ENCODE assay signal across 21 cellular contexts in genomic region chr12:131671871-131672270, GRCh38. TPM values are rescaled to one million over a fixed set of nuclear protein-coding genes. Genes with fewer than 3 reads are reported as not detected.
DNase-seq lines count a peak whose midpoint lies in the region; ATAC-seq and TF ChIP-seq lines count a peak whose summit lies in the region.
"Had no signal": no experiment of that assay in that cellular context is flagged by ENCODE, and none has a peak within 500 bp of the region (broad histone marks: within the 10 kb centered on the region; RNA-seq: fewer than 3 reads in every experiment).

No MANE protein-coding gene starts in this region.

- DNase-seq in SK-N-DZ (ENCODE audit: low spot score): peak; percentile 47
- peak; percentile 73 for DNase-seq in osteocyte (ENCODE audit: extremely low spot score, unreplicated experiment)
- DNase-seq in mucosa of gallbladder (ENCODE audit: low spot score): no peak
- no peak for DNase-seq in left cardiac atrium
- DNase-seq in dedifferentiated amniotic fluid mesenchymal stem cell (ENCODE audit: extremely low spot score): no peak
- DNase-seq: Caco-2; CD8-positive, alpha-beta T cell; EL; GDM1; KBM-7; MV-4-11; NCI-H1105; NCI-H1436 treated with DMSO at 0.1 percent for 48 hours; NCI-H187 treated with DMSO at 0.1 percent for 48 hours; NCI-H446; NCI-H524 treated with DMSO at 0.1 percent for 48 hours; NCI-H774; SJCRH30 had no signal

- no peaks in the 10 kb centered on the region for H3K4me1 ChIP-seq in endocrine pancreas (ENCODE audit: control insufficient read depth, insufficient read depth, low read length)
- H3K4me1 ChIP-seq: Caco-2 had no signal

- H3K27me3 Mint-ChIP-seq in osteocyte (ENCODE audit: unreplicated experiment): peaks cover 31% of the 10 kb centered on the region

- peak overlapping the region; percentile 8 for H3K4me3 ChIP-seq in endocrine pancreas (ENCODE audit: control insufficient read depth, insufficient read depth, low read length)
- H3K4me3 ChIP-seq: SJCRH30 had no signal

- TF ChIP-seq CTCF in osteocyte (IDR thresholded peaks at IDR 0.05): no peak

- intact Hi-C loops in left cardiac atrium (cut with DNase I): no loop called here

- H3K36me3 ChIP-seq in endocrine pancreas (ENCODE audit: control insufficient read depth, insufficient read depth, low read length): no peaks in the 10 kb centered on the region
- H3K36me3 ChIP-seq: SJCRH30 had no signal

- H3K9ac ChIP-seq in endocrine pancreas (ENCODE audit: control insufficient read depth, insufficient read depth, low read length): no peak overlapping the region

- H3K4me1 Mint-ChIP-seq in osteocyte (ENCODE audit: unreplicated experiment): no peaks in the 10 kb centered on the region

- no peaks in the 10 kb centered on the region for H3K27me3 ChIP-seq in endocrine pancreas (ENCODE audit: control insufficient read depth, insufficient read depth, low read length)
- H3K27me3 ChIP-seq: SJCRH30 had no signal

- no peaks in the 10 kb centered on the region for H3K9me3 ChIP-seq in endocrine pancreas (ENCODE audit: control insufficient read depth, low read length)
- H3K9me3 ChIP-seq: Caco-2, SJCRH30 had no signal

- no peak overlapping the region for H3K27ac Mint-ChIP-seq in osteocyte (ENCODE audit: unreplicated experiment)
- H3K27ac Mint-ChIP-seq: CD8-positive, alpha-beta T cell had no signal

- no peaks in the 10 kb centered on the region for H3K36me3 Mint-ChIP-seq in osteocyte (ENCODE audit: unreplicated experiment)
- H3K36me3 Mint-ChIP-seq: CD8-positive, alpha-beta T cell had no signal

- ATAC-seq in left cardiac atrium (no peak), GM21723 (IDR thresholded peaks at IDR 0.05; ENCODE audit: unreplicated experiment) (no peak)
- ATAC-seq: CD8-positive, alpha-beta T cell; Right ventricle myocardium inferior had no signal

- no peak overlapping the region for H3K4me3 Mint-ChIP-seq in osteocyte (ENCODE audit: unreplicated experiment)
- H3K4me3 Mint-ChIP-seq: CD8-positive, alpha-beta T cell had no signal

- H3K9me3 Mint-ChIP-seq in osteocyte (ENCODE audit: unreplicated experiment): no peaks in the 10 kb centered on the region

RNA-seq across cellular contexts. Expression of gene SFSWAP, which starts 39.0 kb away (rescaled TPM):
- 43.3 and 48.0 TPM in 2 replicates for polyA plus RNA-seq in SK-N-DZ (2014; cell fraction: cytosol; rRNA removed)
- polyA plus RNA-seq in SK-N-DZ (2014; cell fraction: nucleus; rRNA removed): 204 and 270 TPM in 2 replicates
- total RNA-seq in osteocyte (48.0 and 51.3 TPM in 2 replicates), mucosa of gallbladder (40.4 TPM), left cardiac atrium (10 to 100 TPM; 19.2 to 24.9 TPM)

Comparison
In these comparisons a context has a peak if more than half of its experiments do, and no peak if none do; other contexts are left out.
1. DNase-seq: peak in SK-N-DZ (single experiment) and osteocyte (single experiment); none in mucosa of gallbladder (single experiment), left cardiac atrium (single experiment) and dedifferentiated amniotic fluid mesenchymal stem cell (single experiment).